Comparison of ENCODE assay signal across 9 cellular contexts in the genomic region with DNA sequence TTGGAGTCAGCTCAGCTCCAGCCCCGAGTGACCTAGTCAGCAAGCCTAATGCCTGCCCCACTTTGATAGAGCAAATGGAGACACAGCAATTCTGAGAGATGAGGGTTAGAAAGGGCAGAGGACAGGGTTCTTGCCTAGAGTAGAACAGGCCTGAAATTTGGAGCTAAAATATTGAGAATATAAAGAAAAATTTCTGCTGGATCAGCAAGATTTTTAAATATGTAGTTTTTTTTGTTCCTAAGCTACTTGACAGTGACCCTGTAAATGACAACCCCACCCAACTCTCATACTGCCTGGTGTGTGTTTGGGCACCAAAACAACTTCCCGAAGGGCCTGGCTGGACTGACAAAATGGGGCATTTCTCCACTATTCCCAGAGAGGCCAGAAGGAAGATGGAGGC.
"Had no signal": no experiment of that assay in that cellular context is flagged by ENCODE, and none has a peak within 500 bp of the region (broad histone marks: within the 10 kb centered on the region; RNA-seq: fewer than 3 reads in every experiment).

No MANE protein-coding gene starts in this region.

- ATAC-seq: body of pancreas, lower lobe of right lung had no signal

- H3K9me3 Mint-ChIP-seq: activated B cell treated with CpG ODN at 0.5 μM for 24 hours; activated CD4-positive, alpha-beta T cell treated with anti-CD3 and anti-CD28 coated beads, Interleukin-2, amount 10 ng/mL, durations not matched to agents 7 days and 5 days; nephron had no signal

- H3K27ac Mint-ChIP-seq: activated B cell treated with CpG ODN at 0.5 μM for 24 hours, nephron had no signal

- H3K27ac ChIP-seq: body of pancreas, lower lobe of right lung, parathyroid adenoma had no signal

- H3K4me1 Mint-ChIP-seq: activated B cell treated with CpG ODN at 0.5 μM for 24 hours, nephron had no signal

- H3K27me3 ChIP-seq: body of pancreas, spleen had no signal

- H3K27me3 Mint-ChIP-seq: activated CD4-positive, alpha-beta T cell treated with anti-CD3 and anti-CD28 coated beads, Interleukin-2, amount 10 ng/mL, durations not matched to agents 7 days and 5 days; activated naive CD8-positive, alpha-beta T cell had no signal

- H3K4me3 ChIP-seq: body of pancreas, lower lobe of right lung, spleen had no signal

- H3K9me3 ChIP-seq: body of pancreas, lower lobe of right lung, spleen had no signal

- H3K4me3 Mint-ChIP-seq: activated B cell treated with CpG ODN at 0.5 μM for 24 hours, nephron had no signal

- H3K4me1 ChIP-seq: body of pancreas, parathyroid adenoma had no signal

- DNase-seq: activated B cell treated with CpG ODN at 0.5 μM for 24 hours, activated T-cell treated with anti-CD3 and anti-CD28 coated beads for 4 hours, body of pancreas, lower lobe of right lung, spleen had no signal
